In the genomic region with DNA sequence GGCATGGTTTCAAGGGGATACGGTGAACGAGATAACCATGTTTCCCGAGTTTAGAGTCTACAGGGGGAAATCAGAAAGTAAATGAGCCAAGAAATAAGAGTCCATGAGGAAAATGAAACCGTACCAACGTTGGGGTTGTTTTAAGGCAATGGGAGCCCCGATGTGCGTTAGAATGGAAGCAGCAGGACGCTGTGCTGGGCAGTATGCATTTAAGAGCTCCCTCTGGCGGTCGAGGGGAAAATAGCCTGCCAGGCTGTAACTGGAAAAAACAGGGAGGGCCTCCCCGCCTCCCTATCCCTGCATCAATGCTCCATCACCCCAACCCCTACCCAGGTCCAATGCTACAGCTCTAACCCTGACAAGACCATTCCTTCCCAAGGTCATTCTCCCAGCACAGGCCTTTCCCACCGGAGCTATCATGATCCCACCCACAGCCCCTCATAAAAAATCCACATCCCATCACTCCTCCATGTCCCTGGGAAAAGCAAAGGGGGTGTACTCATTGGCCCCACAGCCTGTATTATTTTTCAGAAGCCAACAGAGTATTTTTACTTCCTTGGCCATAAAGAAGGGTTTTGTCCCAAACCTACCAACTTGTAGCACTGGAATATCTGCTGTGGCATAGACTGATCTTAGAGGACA, we compare ENCODE assay signal across 8 cellular contexts.
DNase-seq lines count a peak whose midpoint lies in the region; ATAC-seq and TF ChIP-seq lines count a peak whose summit lies in the region.

No MANE protein-coding gene starts in this region.

- H3K4me1 ChIP-seq in ascending aorta = no peaks in the 10 kb centered on the region

- H3K27ac ChIP-seq in HL-60 (replicated peaks) (no peak overlapping the region), ascending aorta (no peak overlapping the region)

- H3K4me3 ChIP-seq in HL-60 (replicated peaks; ENCODE audit: insufficient read depth, low read length) (no peak overlapping the region), ascending aorta (no peak overlapping the region)

- DNase-seq in DMS 273 treated with DMSO at 0.1 percent for 48 hours (lab: John Stamatoyannopoulos, UW) = peak; percentile 3
- DNase-seq in HL-60 (ENCODE audit: low read depth in 1 of 2, low spot score in 1 of 2) = peak; percentile 12 to 56
- peak; percentile 48 for DNase-seq in RKO (ENCODE audit: low spot score)
- no peak for DNase-seq in ascending aorta (ENCODE audit: low spot score in 2 of 2)
- peak; percentile 8 for DNase-seq in iris pigment epithelial cell (ENCODE audit: low read depth)
- peak; percentile 36 for DNase-seq in stimulated activated CD4-positive, alpha-beta T cell treated with anti-CD3 and anti-CD28 coated beads, Interleukin-4, amount 100 ng/mL, for 1 hour

- peak; percentile 84 for TF ChIP-seq CTCF in HL-60 (IDR thresholded peaks at IDR 0.05; ENCODE audit: insufficient read depth, low read length)
- peak in 2 of 3 experiments; percentile 59 to 69 for TF ChIP-seq CTCF in ascending aorta (IDR thresholded peaks at IDR 0.05)

- intact Hi-C loops in ascending aorta (cut with DNase I) = loop anchor here (1.0 to 5.0 kb wide), 2 partner anchors 220 to 375 kb away; no protein-coding TSS in a partner anchor

- no peaks in the 10 kb centered on the region for H3K36me3 ChIP-seq in ascending aorta

- ATAC-seq in GM19397 (IDR thresholded peaks at IDR 0.05; ENCODE audit: unreplicated experiment) (no peak), HG03521 (IDR thresholded peaks at IDR 0.05; ENCODE audit: unreplicated experiment) (no peak)

- H3K27me3 ChIP-seq in HL-60 (ENCODE audit: insufficient read depth, poor library complexity, severe bottlenecking) (no peaks in the 10 kb centered on the region), ascending aorta (no peaks in the 10 kb centered on the region)

- H3K9me3 ChIP-seq in ascending aorta = no peaks in the 10 kb centered on the region

Comparison
In these comparisons a context has a peak if more than half of its experiments do, and no peak if none do; other contexts are left out.
1. DNase-seq: peak in DMS 273 treated with DMSO at 0.1 percent for 48 hours (single experiment), HL-60 (2 of 2), RKO (single experiment), iris pigment epithelial cell (single experiment) and stimulated activated CD4-positive, alpha-beta T cell treated with anti-CD3 and anti-CD28 coated beads, Interleukin-4, amount 100 ng/mL, for 1 hour (single experiment); none in ascending aorta (0 of 2).